8 cellular contexts compared by ENCODE assay signal in genomic region chr14:87992720-87993484, GRCh38. TPM values are rescaled to one million over a fixed set of nuclear protein-coding genes. Genes with fewer than 3 reads are reported as not detected.
DNase-seq lines count a peak whose midpoint lies in the region; ATAC-seq and TF ChIP-seq lines count a peak whose summit lies in the region.

GALC (minus strand) TSS chr14:87993182; CDS start chr14:87993164, 18 bp downstream.

- no peaks in the 10 kb centered on the region for H3K9me3 ChIP-seq in CD4-positive, CD25-positive, alpha-beta regulatory T cell (ENCODE audit: control insufficient read depth in 2 of 2, low read length in 2 of 2)
- H3K9me3 ChIP-seq in OCI-LY7 (ENCODE audit: low read length), result no peaks in the 10 kb centered on the region
- H3K9me3 ChIP-seq in mucosa of stomach (ENCODE audit: control insufficient read depth, low read length), result no peaks in the 10 kb centered on the region

- DNase-seq in CD4-positive, CD25-positive, alpha-beta regulatory T cell, result peak; percentile 93 to 96 (median 94)
- DNase-seq in HPDE6-E6E7 (ENCODE audit: extremely low spot score), result peak; percentile 79
- peak; percentile 86 for DNase-seq in OCI-LY7 (ENCODE audit: low spot score)
- peak; percentile 97 to 98 for DNase-seq in activated T-cell treated with anti-CD3 and anti-CD28 coated beads, Interleukin-2, amount 50 U/mL, for 48 hours
- DNase-seq in erythroblast (lab: John Stamatoyannopoulos, UW), result peak; percentile 96
- DNase-seq in stimulated activated CD8-positive, alpha-beta memory T cell treated with anti-CD3 and anti-CD28 coated beads, Interleukin-4, amount 100 ng/mL, for 48 hours, result peak; percentile 96

- TF ChIP-seq POLR2A in erythroblast (IDR thresholded peaks at IDR 0.05; ENCODE audit: low read length), result peak; percentile 87

- no peaks in the 10 kb centered on the region for H3K27me3 Mint-ChIP-seq in CD4-positive, CD25-positive, alpha-beta regulatory T cell

- peak within 1 kb of the TSS; percentile 94 for H2AFZ ChIP-seq in OCI-LY7 (ENCODE audit: low read length)

- H3K79me2 ChIP-seq in OCI-LY7 (ENCODE audit: insufficient read depth, low read depth, low read length), result no peaks in the 10 kb centered on the region

- H3K4me3 ChIP-seq in CD4-positive, CD25-positive, alpha-beta regulatory T cell (ENCODE audit: low read depth, low read length), result peak within 1 kb of the TSS; percentile 90
- H3K4me3 ChIP-seq in OCI-LY7 (ENCODE audit: low read depth, low read length, poor library complexity, severe bottlenecking) (peak within 1 kb of the TSS; percentile 73), mucosa of stomach (ENCODE audit: low read length) (peak within 1 kb of the TSS; percentile 52)

- BruUV-seq in OCI-LY7 (replicated peaks; lab: Mats Ljungman, UMichigan), result no TSS peak

- TF ChIP-seq CTCF in OCI-LY7 (conservative IDR thresholded peaks at IDR 0.05; ENCODE audit: low read length), result no peak

- H3K9me3 Mint-ChIP-seq in CD4-positive, CD25-positive, alpha-beta regulatory T cell, result no peaks in the 10 kb centered on the region

- H3K4me1 ChIP-seq in CD4-positive, CD25-positive, alpha-beta regulatory T cell (ENCODE audit: control insufficient read depth, insufficient read depth, low read length, poor library complexity, severe bottlenecking), result peaks cover 22% of the 10 kb centered on the region
- H3K4me1 ChIP-seq in OCI-LY7 (ENCODE audit: insufficient read depth, low read length, poor library complexity, severe bottlenecking) (peaks cover 19% of the 10 kb centered on the region), mucosa of stomach (ENCODE audit: control insufficient read depth, insufficient read depth, low read length) (peaks cover 14% of the 10 kb centered on the region)

- CTCF ChIA-PET in OCI-LY7 (lab: Charles Lee; ENCODE audit: unreplicated experiment), result interaction anchor here (0.9 kb wide), 1 partner anchor 9 kb away, joined by 3 read pairs; no protein-coding TSS in a partner anchor

- peak within 1 kb of the TSS; percentile 85 for H3K9ac ChIP-seq in mucosa of stomach (ENCODE audit: low read length)

- H3K27ac ChIP-seq in CD4-positive, CD25-positive, alpha-beta regulatory T cell (ENCODE audit: insufficient read depth, low read length, poor library complexity, severe bottlenecking), result peak within 1 kb of the TSS; percentile 97
- peak within 1 kb of the TSS; percentile 35 for H3K27ac ChIP-seq in OCI-LY7 (ENCODE audit: low read depth, low read length, poor library complexity, severe bottlenecking)

- peak; percentile 89 for ATAC-seq in CD4-positive, CD25-positive, alpha-beta regulatory T cell (ENCODE audit: low read depth in 2 of 2)
- peak; percentile 83 for ATAC-seq in GM19438 (IDR thresholded peaks at IDR 0.05; ENCODE audit: low read depth, unreplicated experiment)

- H3K36me3 Mint-ChIP-seq in CD4-positive, CD25-positive, alpha-beta regulatory T cell, result no peaks in the 10 kb centered on the region

- H3K27ac Mint-ChIP-seq in CD4-positive, CD25-positive, alpha-beta regulatory T cell, result peak within 1 kb of the TSS; percentile 99

- no peaks in the 10 kb centered on the region for H3K27me3 ChIP-seq in CD4-positive, CD25-positive, alpha-beta regulatory T cell (ENCODE audit: control insufficient read depth, insufficient read depth, low read length)
- no peaks in the 10 kb centered on the region for H3K27me3 ChIP-seq in mucosa of stomach (ENCODE audit: control insufficient read depth, insufficient read depth, low read length)

- H3K4me1 Mint-ChIP-seq in CD4-positive, CD25-positive, alpha-beta regulatory T cell, result peaks cover 46 to 73% (median 59%) of the 10 kb centered on the region in 4 donors

- no peaks in the 10 kb centered on the region for H3K36me3 ChIP-seq in CD4-positive, CD25-positive, alpha-beta regulatory T cell (ENCODE audit: control insufficient read depth, insufficient read depth, low read length)
- no peaks in the 10 kb centered on the region for H3K36me3 ChIP-seq in OCI-LY7 (ENCODE audit: insufficient read depth, low read length)
- H3K36me3 ChIP-seq in mucosa of stomach (ENCODE audit: control insufficient read depth, insufficient read depth, low read length), result no peaks in the 10 kb centered on the region

- H3K4me3 Mint-ChIP-seq in CD4-positive, CD25-positive, alpha-beta regulatory T cell, result peak within 1 kb of the TSS; percentile 91 to 98 (median 96)

- POLR2A ChIA-PET in OCI-LY7 (lab: Charles Lee), result interaction anchor here (0.9 to 5.1 kb wide), 7 partner anchors 12 to 949 kb away, joined by 3 to 66 read pairs (median 3); partner anchors contain the start of gene GPR65

- intact Hi-C loops in OCI-LY7 (cut with micrococcal nuclease; ENCODE audit: unreplicated experiment), result loop anchor here (1.0 kb wide), 1 partner anchor 13 kb away; no protein-coding TSS in a partner anchor

- H4K20me1 ChIP-seq in OCI-LY7 (ENCODE audit: insufficient read depth, low read length), result no peaks in the 10 kb centered on the region

- peak within 1 kb of the TSS; percentile 78 for H3K4me2 ChIP-seq in OCI-LY7 (ENCODE audit: low read length)

- H3K9me2 ChIP-seq in OCI-LY7 (ENCODE audit: insufficient read depth, low read length), result no peaks in the 10 kb centered on the region

RNA-seq across cellular contexts. Expression of gene GALC, which starts in this region (rescaled TPM):
- 17.5 TPM for total RNA-seq in CD4-positive, CD25-positive, alpha-beta regulatory T cell
- polyA plus RNA-seq in CD4-positive, CD25-positive, alpha-beta regulatory T cell, result 10 to 100 TPM; 10.6 to 14.0 (median 12.6) TPM
- total RNA-seq in OCI-LY7 (2014; rRNA removed; shearing (Covaris generic)), result 4.4 and 7.5 TPM in 2 replicates
- 18.0 and 21.3 TPM in 2 replicates for total RNA-seq in OCI-LY7 (2022)

Comparison
In these comparisons a context has a peak if more than half of its experiments do, and no peak if none do; other contexts are left out.
1. Peak in every context shown above with its lines: DNase-seq, ATAC-seq, H3K4me3 ChIP-seq and H3K27ac ChIP-seq.